31 cellular contexts compared by ENCODE assay signal in genomic region chr3:60282840-60283239, GRCh38.
DNase-seq lines count a peak whose midpoint lies in the region; ATAC-seq, FAIRE-seq and TF ChIP-seq lines count a peak whose summit lies in the region.
"Had no signal": no experiment of that assay in that cellular context is flagged by ENCODE, and none has a peak within 500 bp of the region (broad histone marks: within the 10 kb centered on the region; RNA-seq: fewer than 3 reads in every experiment).

No MANE protein-coding gene starts in this region.

- no peak for ATAC-seq in omental fat pad (ENCODE audit: low FRiP score)
- no peak for ATAC-seq in HG03521 (IDR thresholded peaks at IDR 0.05; ENCODE audit: unreplicated experiment)
- no peak for ATAC-seq in GM18870 (IDR thresholded peaks at IDR 0.05; ENCODE audit: unreplicated experiment)
- ATAC-seq: activated CD4-positive, alpha-beta T cell treated with anti-CD3 and anti-CD28 coated beads for 36 hours; activated CD8-positive, alpha-beta T cell treated with anti-CD3 and anti-CD28 coated beads for 36 hours; activated T-helper 17 cell treated with anti-CD3 and anti-CD28 coated beads, Interleukin-2, amount 50 U/mL, for 72 hours; body of pancreas; heart right ventricle; K562; right cardiac atrium; upper lobe of right lung had no signal

- peak in 2 of 3 experiments; percentile 28 to 31 for DNase-seq in NCI-H1417 (lab: John Stamatoyannopoulos, UW)
- no peak for DNase-seq in NCI-H1417 treated with DMSO at 0.1 percent for 48 hours (lab: John Stamatoyannopoulos, UW)
- DNase-seq in NCI-H1694 (lab: John Stamatoyannopoulos, UW) = peak; percentile 32
- peak; percentile 87 to 94 for DNase-seq in NCI-H524 (lab: John Stamatoyannopoulos, UW)
- no peak for DNase-seq in omental fat pad (ENCODE audit: low spot score)
- DNase-seq: activated CD4-positive, alpha-beta T cell treated with anti-CD3 and anti-CD28 coated beads for 36 hours; activated CD8-positive, alpha-beta T cell treated with anti-CD3 and anti-CD28 coated beads for 36 hours; activated naive CD4-positive, alpha-beta T cell treated with anti-CD3 and anti-CD28 coated beads, Interleukin-2, amount 10 ng/mL, durations not matched to agents 7 days and 5 days; body of pancreas; CD4-positive, alpha-beta T cell; DMS153; dorsolateral prefrontal cortex; foreskin fibroblast; GDM1; H7; heart right ventricle; kidney glomerular epithelial cell; NCI-H1436 treated with DMSO at 0.1 percent for 48 hours; Peyer's patch; posterior cingulate gyrus; right cardiac atrium; SHP77; stimulated activated naive CD4-positive, alpha-beta T cell treated with Interleukin-2 at 50 U/mL for 16 hours; upper lobe of right lung had no signal

- TF ChIP-seq CTCF in omental fat pad (IDR thresholded peaks at IDR 0.05) = no peak

- peak; percentile 87 for FAIRE-seq in islet of Langerhans (lab: Jason Lieb, UNC)
- FAIRE-seq: A204.1, endometrium, K562 had no signal

Comparison
In these comparisons a context has a peak if more than half of its experiments do, and no peak if none do; other contexts are left out.
1. DNase-seq: peak in NCI-H1417 (2 of 3), NCI-H1694 (single experiment) and NCI-H524 (2 of 2); none in NCI-H1417 treated with DMSO at 0.1 percent for 48 hours (single experiment) and omental fat pad (single experiment).